In genomic region chr18:77571743-77572142, GRCh38 we compare ENCODE assay signal across 7 cellular contexts.
"Had no signal": no experiment of that assay in that cellular context is flagged by ENCODE, and none has a peak within 500 bp of the region (broad histone marks: within the 10 kb centered on the region; RNA-seq: fewer than 3 reads in every experiment).

No MANE protein-coding gene starts in this region.

- H2AFZ ChIP-seq: GM23248 had no signal

- H3K4me1 ChIP-seq: HAP-1 had no signal

- H3K36me3 ChIP-seq: HAP-1 had no signal

- H3K4me3 ChIP-seq: GM23248, HAP-1, K562 had no signal

- H3K27ac ChIP-seq: GM23248 had no signal

- DNase-seq: GM23248, GOT3, H7, HFFc6, IMR-90 had no signal

- H3K9ac ChIP-seq: GM23248 had no signal

- H3K9me3 ChIP-seq: HAP-1 had no signal
